ENCODE assay signal across 7 cellular contexts in the genomic region with DNA sequence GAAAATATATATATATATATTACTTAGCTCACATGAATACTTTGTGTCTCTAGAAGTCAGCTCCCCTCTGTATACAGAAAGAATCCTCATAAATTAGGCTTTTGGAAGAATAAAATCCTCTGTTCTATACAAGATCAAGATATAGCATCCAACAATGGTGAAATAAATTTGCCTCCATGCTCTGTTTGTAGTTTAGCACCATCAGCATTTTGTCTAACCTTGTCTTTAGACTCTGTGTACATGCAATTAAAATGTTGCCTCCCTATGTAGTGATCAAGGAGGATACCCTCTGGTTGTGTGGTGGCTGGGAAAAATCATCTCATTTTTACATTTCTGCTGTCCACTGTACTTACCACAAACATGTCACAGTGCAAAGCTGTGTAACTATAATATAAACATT.
"Had no signal": no experiment of that assay in that cellular context is flagged by ENCODE, and none has a peak within 500 bp of the region (broad histone marks: within the 10 kb centered on the region; RNA-seq: fewer than 3 reads in every experiment).

No MANE protein-coding gene starts in this region.

- H3K4me1 ChIP-seq: HAP-1 had no signal

- H3K9ac ChIP-seq: GM23248 had no signal

- H3K27ac ChIP-seq: GM23248, HL-60 had no signal

- H3K36me3 ChIP-seq: HAP-1 had no signal

- ATAC-seq: HCT116 had no signal

- DNase-seq: GM23248, GOT3, HFFc6, KG1 had no signal

- H3K4me3 ChIP-seq: GM23248, HAP-1 had no signal

- H2AFZ ChIP-seq: GM23248 had no signal

- H3K9me3 ChIP-seq: HAP-1 had no signal
